8 cellular contexts compared by ENCODE assay signal in genomic region chr20:50103464-50104107, GRCh38. TPM values are rescaled to one million over a fixed set of nuclear protein-coding genes. Genes with fewer than 3 reads are reported as not detected.
DNase-seq lines count a peak whose midpoint lies in the region; ATAC-seq and TF ChIP-seq lines count a peak whose summit lies in the region.
"Not testable (repeated sequence)": the region's sequence is repeated elsewhere in the genome, so short reads cannot be mapped to it uniquely, and the experiment has no call there.

No MANE protein-coding gene starts in this region.

- H3K36me3 ChIP-seq in SJSA1: peaks cover 46% of the 10 kb centered on the region
- H3K36me3 ChIP-seq in psoas muscle (ENCODE audit: insufficient read depth in 1 of 2, low read depth in 1 of 2): not testable (repeated sequence)

- intact Hi-C loops in CD4-positive, alpha-beta T cell (cut with DNase I, micrococcal nuclease); MCF 10A (cut with micrococcal nuclease); psoas muscle (cut with DNase I): not testable (repeated sequence)

- CTCF ChIA-PET in CD4-positive, alpha-beta T cell (lab: Charles Lee): interaction anchor here (0.8 to 1.6 kb wide), 3 partner anchors 9 to 66 kb away, joined by 3 to 5 read pairs (median 5); no protein-coding TSS in a partner anchor
- CTCF ChIA-PET in MCF 10A (lab: Yijun Ruan, JAX): interaction anchor here (0.6 to 2.3 kb wide), 13 partner anchors 9 to 773 kb away, joined by 3 to 13 read pairs (median 3); no protein-coding TSS in a partner anchor

- DNase-seq in CD4-positive, alpha-beta T cell: peak in 1 of 10 experiments; percentile 18
- peak in 45 of 76 experiments; percentile 7 to 67 (median 38) for DNase-seq in HUDEP-2 (lab: John Stamatoyannopoulos, UW; ENCODE audit: unreplicated experiment in 76 of 76)
- peak; percentile 79 to 91 for DNase-seq in SJSA1 (ENCODE audit: low read depth in 1 of 2, low spot score in 2 of 2)
- peak; percentile 41 for DNase-seq in activated T-cell treated with anti-CD3 and anti-CD28 coated beads for 4 hours
- DNase-seq in MCF 10A (ENCODE audit: unreplicated experiment): peak; percentile 85
- peak; percentile 71 to 83 for DNase-seq in foreskin keratinocyte
- DNase-seq in psoas muscle; stimulated activated naive CD8-positive, alpha-beta T cell treated with anti-CD3 and anti-CD28 coated beads, Interleukin-15, amount 100 ng/mL, for 72 hours: not testable (repeated sequence)

- WGBS in psoas muscle, 3 donors: 76 to 91% (median 80%) methylated on average over 15 of the region's 15 CpGs

- not testable (repeated sequence) for BruUV-seq in MCF 10A (replicated peaks; lab: Mats Ljungman, UMichigan)

- H3K4me3 ChIP-seq in SJSA1, psoas muscle: not testable (repeated sequence)

- H3K27me3 Mint-ChIP-seq in CD4-positive, alpha-beta T cell; MCF 10A (ENCODE audit: insufficient read depth, unreplicated experiment); stimulated activated naive CD8-positive, alpha-beta T cell treated with anti-CD3 and anti-CD28 coated beads, Interleukin-15, amount 100 ng/mL, for 72 hours: not testable (repeated sequence)

- H3K4me1 ChIP-seq in SJSA1 (replicated peaks) (peaks cover 39% of the 10 kb centered on the region), foreskin keratinocyte (peaks cover 19% of the 10 kb centered on the region), psoas muscle (peaks cover 73% of the 10 kb centered on the region)

- not testable (repeated sequence) for ATAC-seq in CD4-positive, alpha-beta T cell (ENCODE audit: poor library complexity); psoas muscle
- peak; percentile 89 for ATAC-seq in foreskin keratinocyte
- peak; percentile 86 for ATAC-seq in stimulated activated naive CD8-positive, alpha-beta T cell treated with anti-CD3 and anti-CD28 coated beads, Interleukin-15, amount 100 ng/mL, for 72 hours

- peak overlapping the region; percentile 47 for H3K27ac Mint-ChIP-seq in CD4-positive, alpha-beta T cell
- H3K27ac Mint-ChIP-seq in MCF 10A (ENCODE audit: low read depth, unreplicated experiment): peak overlapping the region; percentile 84
- peak overlapping the region in 1 of 2 donors; percentile 83 for H3K27ac Mint-ChIP-seq in stimulated activated naive CD8-positive, alpha-beta T cell treated with anti-CD3 and anti-CD28 coated beads, Interleukin-15, amount 100 ng/mL, for 72 hours

- not testable (repeated sequence) for H3K9me3 ChIP-seq in CD4-positive, alpha-beta T cell (ENCODE audit: control insufficient read depth, low read length); SJSA1 (replicated peaks); psoas muscle

- POLR2A ChIA-PET in CD4-positive, alpha-beta T cell (lab: Charles Lee): interaction anchor here (1.7 to 1.8 kb wide), 2 partner anchors 9 to 12 kb away, joined by 5 to 7 read pairs; no protein-coding TSS in a partner anchor
- POLR2A ChIA-PET in MCF 10A (lab: Yijun Ruan, JAX): interaction anchor here (0.6 to 9.1 kb wide), 15 partner anchors 8 to 1114 kb away, joined by 3 to 104 read pairs (median 4); partner anchors contain the start of genes PEDS1, PTPN1 and UBE2V1

- not testable (repeated sequence) for H3K27me3 ChIP-seq in CD4-positive, alpha-beta T cell (ENCODE audit: control insufficient read depth, insufficient read depth, low read length); SJSA1 (replicated peaks); foreskin keratinocyte; psoas muscle (ENCODE audit: insufficient read depth in 3 of 3, low read length in 2 of 3)

- H3K27ac ChIP-seq in CD4-positive, alpha-beta T cell (ENCODE audit: low read depth, low read length): not testable (repeated sequence)
- H3K27ac ChIP-seq in SJSA1 (peak overlapping the region; percentile 63), foreskin keratinocyte (peak overlapping the region; percentile 90), psoas muscle (peak overlapping the region; percentile 64)

- not testable (repeated sequence) for H3K9me3 Mint-ChIP-seq in CD4-positive, alpha-beta T cell; MCF 10A (ENCODE audit: unreplicated experiment); stimulated activated naive CD8-positive, alpha-beta T cell treated with anti-CD3 and anti-CD28 coated beads, Interleukin-15, amount 100 ng/mL, for 72 hours

- H3K4me1 Mint-ChIP-seq in CD4-positive, alpha-beta T cell (ENCODE audit: low read depth): peaks cover 58% of the 10 kb centered on the region
- H3K4me1 Mint-ChIP-seq in MCF 10A (ENCODE audit: insufficient read depth, unreplicated experiment): peaks cover 37% of the 10 kb centered on the region
- peaks cover 62% of the 10 kb centered on the region for H3K4me1 Mint-ChIP-seq in stimulated activated naive CD8-positive, alpha-beta T cell treated with anti-CD3 and anti-CD28 coated beads, Interleukin-15, amount 100 ng/mL, for 72 hours

- not testable (repeated sequence) for H3K4me3 Mint-ChIP-seq in CD4-positive, alpha-beta T cell; stimulated activated naive CD8-positive, alpha-beta T cell treated with anti-CD3 and anti-CD28 coated beads, Interleukin-15, amount 100 ng/mL, for 72 hours
- H3K4me3 Mint-ChIP-seq in MCF 10A (ENCODE audit: unreplicated experiment): peak overlapping the region; percentile 38

- peaks cover 33% of the 10 kb centered on the region for H3K36me3 Mint-ChIP-seq in CD4-positive, alpha-beta T cell (ENCODE audit: low read depth)
- peaks cover 41% of the 10 kb centered on the region for H3K36me3 Mint-ChIP-seq in MCF 10A (ENCODE audit: insufficient read depth, unreplicated experiment)

- not testable (repeated sequence) for TF ChIP-seq CTCF in CD4-positive, alpha-beta T cell (IDR thresholded peaks at IDR 0.05); MCF 10A (IDR thresholded peaks at IDR 0.05; ENCODE audit: unreplicated experiment); foreskin keratinocyte (conservative IDR thresholded peaks at IDR 0.05); psoas muscle (IDR thresholded peaks at IDR 0.05)

RNA-seq across cellular contexts. Expression of gene UBE2V1, which starts 9.4 kb away (rescaled TPM):
- 100 to 1,000 TPM; 115 to 140 TPM for total RNA-seq in CD4-positive, alpha-beta T cell
- total RNA-seq in SJSA1 (2014; rRNA removed; shearing (Covaris generic)): 45.4 and 51.1 TPM in 2 replicates
- total RNA-seq in MCF 10A (2022): 99.5 and 110 TPM in 2 replicates
- 79.8 and 81.9 TPM in 2 replicates for total RNA-seq in foreskin keratinocyte
- 82.0 and 85.8 TPM in 2 replicates for polyA plus RNA-seq in foreskin keratinocyte
- 10 to 100 TPM; 45.2 to 78.1 (median 57.5) TPM for total RNA-seq in psoas muscle
- polyA plus RNA-seq in psoas muscle: 100 to 1,000 TPM in 2 of 3 donors, 10 to 100 TPM in 1; 57.1 to 165 (median 103) TPM

RNA-seq across cellular contexts. Expression of gene PEDS1, which starts 49.9 kb away (rescaled TPM):
- 10 to 100 TPM; 21.3 to 21.9 TPM for total RNA-seq in CD4-positive, alpha-beta T cell
- total RNA-seq in SJSA1 (2014; rRNA removed; shearing (Covaris generic)): 24.8 and 43.5 TPM in 2 replicates
- total RNA-seq in MCF 10A (2022) (26.0 and 30.5 TPM in 2 replicates), foreskin keratinocyte (58.2 and 67.4 TPM in 2 replicates), psoas muscle (10 to 100 TPM; 17.5 to 59.2 (median 35.0) TPM)
- polyA plus RNA-seq in foreskin keratinocyte (57.0 and 65.6 TPM in 2 replicates), psoas muscle (10 to 100 TPM; 23.8 to 55.1 (median 49.2) TPM)
